ENCODE assay signal across 1 cellular context in genomic region chr16:57384248-57385070, GRCh38.
TF ChIP-seq lines count a peak whose summit lies in the region.

No MANE protein-coding gene starts in this region.

TF ChIP-seq in HepG2, 621 proteins besides CTCF, POLR2A, EP300 and RAD21 (continued from another document and continues in another):
- TF ChIP-seq DZIP1 (CRISPR knock-in tag; IDR thresholded peaks at IDR 0.05): no peak
- 0 out of 2 replicates have a peak, but pooled peaks have one; percentile 38 for TF ChIP-seq SRY (CRISPR knock-in tag; IDR thresholded peaks at IDR 0.05)
- no peak for TF ChIP-seq ZNF703 (CRISPR knock-in tag; IDR thresholded peaks at IDR 0.05; ENCODE audit: borderline replicate concordance)
- no peak for TF ChIP-seq PRDM4 (CRISPR knock-in tag; IDR thresholded peaks at IDR 0.05; ENCODE audit: borderline replicate concordance)
- peak; percentile 64; the same call in 1 of the 2 replicates for TF ChIP-seq SNAI1 (CRISPR knock-in tag; IDR thresholded peaks at IDR 0.05; ENCODE audit: borderline replicate concordance)
- no peak for TF ChIP-seq SNRNP70 (IDR thresholded peaks at IDR 0.05; ENCODE audit: low read depth, low read length)
- peak; percentile 28 for TF ChIP-seq SRSF1 (optimal IDR thresholded peaks at IDR 0.05; ENCODE audit: low read depth, low read length)
- 0 out of 2 replicates have a peak, but pooled peaks have one; percentile 34 for TF ChIP-seq SP5 (CRISPR knock-in tag; IDR thresholded peaks at IDR 0.05; ENCODE audit: borderline replicate concordance, low read depth)
- TF ChIP-seq TAF1 (CRISPR knock-in tag; IDR thresholded peaks at IDR 0.05): no peak
- 0 out of 2 replicates have a peak, but pooled peaks have one; percentile 59 for TF ChIP-seq ZNF335 (CRISPR knock-in tag; IDR thresholded peaks at IDR 0.05)
- no peak for TF ChIP-seq KLF15 (CRISPR knock-in tag; IDR thresholded peaks at IDR 0.05; ENCODE audit: borderline replicate concordance)
- TF ChIP-seq ZXDC (CRISPR knock-in tag; IDR thresholded peaks at IDR 0.05): peak; percentile 61; the same call in 1 of the 2 replicates
- TF ChIP-seq ZNF816 (CRISPR knock-in tag; IDR thresholded peaks at IDR 0.05; ENCODE audit: borderline replicate concordance): 0 out of 2 replicates have a peak, but pooled peaks have one; percentile 47
- no peak for TF ChIP-seq ZNF367 (CRISPR knock-in tag; IDR thresholded peaks at IDR 0.05; ENCODE audit: borderline replicate concordance)
- TF ChIP-seq ZNF839 (CRISPR knock-in tag; IDR thresholded peaks at IDR 0.05; ENCODE audit: borderline replicate concordance): no peak
- no peak for TF ChIP-seq LRRFIP1 (CRISPR knock-in tag; conservative IDR thresholded peaks at IDR 0.05)
- TF ChIP-seq ZNF710 (CRISPR knock-in tag; IDR thresholded peaks at IDR 0.05; ENCODE audit: borderline replicate concordance): peak; percentile 72
- TF ChIP-seq POGK (CRISPR knock-in tag; conservative IDR thresholded peaks at IDR 0.05): no peak; the same call in 1 of the 2 replicates
- TF ChIP-seq ZNF780A (CRISPR knock-in tag; IDR thresholded peaks at IDR 0.05): 0 out of 2 replicates have a peak, but pooled peaks have one; percentile 78
- 0 out of 2 replicates have a peak, but pooled peaks have one; percentile 36 for TF ChIP-seq NFKB2 (CRISPR knock-in tag; IDR thresholded peaks at IDR 0.05; ENCODE audit: borderline replicate concordance)
- peak; percentile 43 for TF ChIP-seq POLR2AphosphoS2 (IDR thresholded peaks at IDR 0.05; ENCODE audit: low read depth, low read length)
- TF ChIP-seq LCORL (IDR thresholded peaks at IDR 0.05): no peak
- peak; percentile 49 for TF ChIP-seq LCORL (CRISPR knock-in tag; IDR thresholded peaks at IDR 0.05)
- TF ChIP-seq NCOA2 (CRISPR knock-in tag; IDR thresholded peaks at IDR 0.05): 0 out of 2 replicates have a peak, but pooled peaks have one; percentile 9
- no peak for TF ChIP-seq ZNF337 (CRISPR knock-in tag; IDR thresholded peaks at IDR 0.05; ENCODE audit: borderline replicate concordance, low read depth)
- no peak; the same call in 1 of the 2 replicates for TF ChIP-seq BCL6 (CRISPR knock-in tag; IDR thresholded peaks at IDR 0.05)
- TF ChIP-seq ATF2 (CRISPR knock-in tag; IDR thresholded peaks at IDR 0.05): no peak; the same call in 1 of the 2 replicates
- 0 out of 2 replicates have a peak, but pooled peaks have one; percentile 27 for TF ChIP-seq SOX13 (IDR thresholded peaks at IDR 0.05)
- TF ChIP-seq SOX13 (CRISPR knock-in tag; conservative IDR thresholded peaks at IDR 0.05 in 1 of 2, IDR thresholded peaks at IDR 0.05 in 1 of 2): peak in 1 of 2 experiments; percentile 11; a peak in 1 of 4 replicates
- TF ChIP-seq ZBTB2 (CRISPR knock-in tag; IDR thresholded peaks at IDR 0.05; ENCODE audit: low read depth): no peak
- TF ChIP-seq ZMAT3 (CRISPR knock-in tag; conservative IDR thresholded peaks at IDR 0.05): 0 out of 2 replicates have a peak, but pooled peaks have one; percentile 58
- TF ChIP-seq UBTF (CRISPR knock-in tag; IDR thresholded peaks at IDR 0.05): no peak
- peak; percentile 45 for TF ChIP-seq HNRNPLL (IDR thresholded peaks at IDR 0.05; ENCODE audit: low read depth, low read length, poor library complexity, severe bottlenecking)
- TF ChIP-seq REL (CRISPR knock-in tag; conservative IDR thresholded peaks at IDR 0.05): peak; percentile 66; the same call in 1 of the 2 replicates
- TF ChIP-seq ZNF263 (CRISPR knock-in tag; IDR thresholded peaks at IDR 0.05): no peak
- no peak for TF ChIP-seq TFDP1 (CRISPR knock-in tag; IDR thresholded peaks at IDR 0.05; ENCODE audit: borderline replicate concordance)
